In genomic region chr2:231130657-231131056, GRCh38 we compare ENCODE assay signal across 18 cellular contexts. TPM values are rescaled to one million over a fixed set of nuclear protein-coding genes. Genes with fewer than 3 reads are reported as not detected.
"Had no signal": no experiment of that assay in that cellular context is flagged by ENCODE, and none has a peak within 500 bp of the region (broad histone marks: within the 10 kb centered on the region; RNA-seq: fewer than 3 reads in every experiment).

No MANE protein-coding gene starts in this region.

- H3K27me3 ChIP-seq: brain microvascular endothelial cell had no signal

- ATAC-seq: natural killer cell treated with Interleukin-12 subunit alpha and Interleukin-12 subunit beta and Interleukin-15 and Interleukin-18, amount 100 ng/mL, for 72 hours; sciatic nerve had no signal

- H3K9me3 Mint-ChIP-seq: activated naive CD8-positive, alpha-beta T cell treated with anti-CD3 and anti-CD28 coated beads for 36 hours; activated T-helper 1 cell treated with anti-CD3 and anti-CD28 coated beads, Interleukin-12 subunit alpha, Interleukin-12 subunit beta, Interleukin-2, Interleukin-4 antibody, amounts not matched to agents 30 ng/mL and 10 ng/mL and 1 ng/mL, durations not matched to agents 14 hours and 24 hours and 36 hours; natural killer cell treated with Interleukin-12 subunit alpha and Interleukin-12 subunit beta and Interleukin-15 and Interleukin-18, amount 100 ng/mL, for 72 hours had no signal

- H3K36me3 ChIP-seq: brain microvascular endothelial cell, prostate gland, thoracic aorta had no signal

- H3K27ac Mint-ChIP-seq: activated naive CD8-positive, alpha-beta T cell treated with anti-CD3 and anti-CD28 coated beads for 36 hours; activated T-helper 1 cell treated with anti-CD3 and anti-CD28 coated beads, Interleukin-12 subunit alpha, Interleukin-12 subunit beta, Interleukin-2, Interleukin-4 antibody, amounts not matched to agents 30 ng/mL and 10 ng/mL and 1 ng/mL, durations not matched to agents 14 hours and 24 hours and 36 hours; natural killer cell treated with Interleukin-12 subunit alpha and Interleukin-12 subunit beta and Interleukin-15 and Interleukin-18, amount 100 ng/mL, for 72 hours had no signal

- H3K4me3 ChIP-seq: prostate gland, thoracic aorta had no signal

- H3K9me3 ChIP-seq: prostate gland, thoracic aorta had no signal

- H3K27ac ChIP-seq: brain microvascular endothelial cell, epithelial cell of prostate, prostate gland had no signal

- H3K4me3 Mint-ChIP-seq: activated naive CD8-positive, alpha-beta T cell treated with anti-CD3 and anti-CD28 coated beads for 36 hours; activated T-helper 1 cell treated with anti-CD3 and anti-CD28 coated beads, Interleukin-12 subunit alpha, Interleukin-12 subunit beta, Interleukin-2, Interleukin-4 antibody, amounts not matched to agents 30 ng/mL and 10 ng/mL and 1 ng/mL, durations not matched to agents 14 hours and 24 hours and 36 hours; natural killer cell treated with Interleukin-12 subunit alpha and Interleukin-12 subunit beta and Interleukin-15 and Interleukin-18, amount 100 ng/mL, for 72 hours had no signal

- H3K36me3 Mint-ChIP-seq: natural killer cell treated with Interleukin-12 subunit alpha and Interleukin-12 subunit beta and Interleukin-15 and Interleukin-18, amount 100 ng/mL, for 72 hours had no signal

- H3K4me1 ChIP-seq: prostate gland had no signal

- DNase-seq: activated CD4-positive, CD25-positive, alpha-beta regulatory T cell treated with anti-CD3 and anti-CD28 coated beads, Interleukin-2, amount 50 U/mL, for 72 hours; activated naive CD8-positive, alpha-beta T cell treated with anti-CD3 and anti-CD28 coated beads for 36 hours; amygdala; brain microvascular endothelial cell; effector memory CD4-positive, alpha-beta T cell; head of caudate nucleus; kidney glomerular epithelial cell; mesendoderm; nucleus accumbens; stimulated activated CD4-positive, alpha-beta T cell treated with anti-CD3 and anti-CD28 coated beads, Interleukin-1b, Interleukin-23, amount 100 ng/mL, for 48 hours had no signal

- FAIRE-seq: frontal cortex had no signal

- H3K27me3 Mint-ChIP-seq: activated naive CD8-positive, alpha-beta T cell treated with anti-CD3 and anti-CD28 coated beads for 36 hours; natural killer cell treated with Interleukin-12 subunit alpha and Interleukin-12 subunit beta and Interleukin-15 and Interleukin-18, amount 100 ng/mL, for 72 hours had no signal

RNA-seq across cellular contexts. Expression of gene HTR2B, which starts 5.8 kb away (rescaled TPM):
- total RNA-seq: activated CD8-positive, alpha-beta memory T cell treated with anti-CD3 and anti-CD28 coated beads for 36 hours; activated naive CD8-positive, alpha-beta T cell treated with anti-CD3 and anti-CD28 coated beads for 36 hours; activated T-helper 1 cell treated with anti-CD3 and anti-CD28 coated beads, Interleukin-12 subunit alpha, Interleukin-12 subunit beta, Interleukin-2, Interleukin-4 antibody, amounts not matched to agents 30 ng/mL and 10 ng/mL and 1 ng/mL, durations not matched to agents 14 hours and 24 hours and 36 hours; natural killer cell treated with Interleukin-12 subunit alpha and Interleukin-12 subunit beta and Interleukin-15 and Interleukin-18, amount 100 ng/mL, for 72 hours; prostate gland had no signal
